Comparison of ENCODE assay signal across 12 cellular contexts in the genomic region with DNA sequence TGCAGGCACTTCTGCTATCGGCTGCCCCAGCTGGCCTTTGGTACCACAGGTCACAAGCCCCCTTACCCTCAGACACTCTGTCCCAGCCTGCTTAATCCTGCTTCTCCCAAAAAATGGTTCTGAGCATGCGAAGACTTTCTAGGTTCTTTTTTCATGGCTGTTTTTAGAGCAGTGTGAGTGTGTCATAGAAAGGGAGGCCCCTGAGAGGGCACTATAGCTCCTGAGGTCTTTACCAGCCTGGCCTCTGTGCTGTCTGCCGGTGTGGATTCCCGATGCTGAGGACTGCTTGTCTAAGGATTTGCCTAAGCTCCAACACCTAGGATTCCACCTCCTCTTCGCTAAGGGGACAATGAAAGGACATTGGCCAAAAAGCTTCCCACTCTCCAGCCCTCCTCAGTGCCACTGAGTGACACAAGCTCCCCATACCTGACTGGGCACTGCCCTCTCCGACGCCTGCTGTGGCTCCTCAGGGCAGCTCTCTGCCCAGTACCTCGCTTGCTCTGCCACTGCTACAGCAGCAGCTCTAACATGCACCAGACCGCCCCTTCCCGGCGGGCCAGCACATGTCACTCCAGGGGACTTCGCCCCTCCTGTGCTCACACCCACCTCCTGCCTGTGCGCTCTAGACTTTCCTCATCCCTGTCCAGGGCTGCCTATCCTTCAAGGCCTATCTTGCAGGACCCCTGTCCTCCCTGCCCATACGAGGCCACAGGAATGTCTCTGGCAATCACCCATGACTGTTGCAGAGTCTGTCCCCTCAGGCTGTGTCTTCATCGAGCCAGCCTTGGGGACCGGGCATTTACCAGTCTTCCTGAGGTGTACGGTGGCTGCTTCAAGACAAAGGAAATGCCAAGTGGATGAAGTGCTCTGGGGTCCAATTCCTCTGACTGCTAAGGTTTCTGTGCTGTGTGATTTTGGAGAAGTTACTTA. TPM values are rescaled to one million over a fixed set of nuclear protein-coding genes. Genes with fewer than 3 reads are reported as not detected.
A peak's percentile ranks its signal among the peaks of the same experiment; 100 is the strongest.
DNase-seq lines count a peak whose midpoint lies in the region; ATAC-seq and TF ChIP-seq lines count a peak whose summit lies in the region.
"Had no signal": no experiment of that assay in that cellular context is flagged by ENCODE, and none has a peak within 500 bp of the region (broad histone marks: within the 10 kb centered on the region; RNA-seq: fewer than 3 reads in every experiment).

No MANE protein-coding gene starts in this region.

- TF ChIP-seq CTCF in right atrium auricular region (IDR thresholded peaks at IDR 0.05) (no peak), foreskin keratinocyte (conservative IDR thresholded peaks at IDR 0.05) (no peak), prostate gland (IDR thresholded peaks at IDR 0.05) (no peak)

- no peak overlapping the region for H3K4me3 ChIP-seq in right atrium auricular region
- no peak overlapping the region for H3K4me3 ChIP-seq in prostate gland
- H3K4me3 ChIP-seq: GM23248 had no signal

- intact Hi-C loops in left ventricle myocardium superior (cut with micrococcal nuclease), result no loop called here
- intact Hi-C loops in prostate gland (cut with DNase I), result no loop called here

- H3K36me3 ChIP-seq in right atrium auricular region (peaks cover 19% of the 10 kb centered on the region), prostate gland (no peaks in the 10 kb centered on the region)

- H3K9me3 ChIP-seq in right atrium auricular region, result no peaks in the 10 kb centered on the region
- no peaks in the 10 kb centered on the region for H3K9me3 ChIP-seq in prostate gland
- H3K9me3 ChIP-seq: BE2C had no signal

- WGBS in prostate gland, result 61% methylated on average over 17 of the region's 17 CpGs

- H3K27me3 ChIP-seq in right atrium auricular region (no peaks in the 10 kb centered on the region), foreskin keratinocyte (no peaks in the 10 kb centered on the region), prostate gland (replicated peaks; ENCODE audit: insufficient read depth) (no peaks in the 10 kb centered on the region)
- H3K27me3 ChIP-seq: BE2C had no signal

- H3K4me1 ChIP-seq in right atrium auricular region, result peaks cover 0 to 66% of the 10 kb centered on the region in 2 donors
- peaks cover 27% of the 10 kb centered on the region for H3K4me1 ChIP-seq in foreskin keratinocyte
- no peaks in the 10 kb centered on the region for H3K4me1 ChIP-seq in prostate gland (replicated peaks)
- H3K4me1 ChIP-seq: BE2C had no signal

- H3K27ac ChIP-seq in right atrium auricular region (no peak overlapping the region), foreskin keratinocyte (no peak overlapping the region), prostate gland (no peak overlapping the region)

- no peak for DNase-seq in left ventricle myocardium superior
- DNase-seq in right atrium auricular region (ENCODE audit: low spot score), result no peak
- peak; percentile 85 for DNase-seq in RPMI7951 (ENCODE audit: low read depth)
- DNase-seq in foreskin keratinocyte, result peak in 1 of 2 donors; percentile 27
- no peak for DNase-seq in NCI-H524 (lab: John Stamatoyannopoulos, UW)
- no peak for DNase-seq in prostate gland (ENCODE audit: low spot score)
- no peak for DNase-seq in NCI-H1436 treated with DMSO at 0.1 percent for 48 hours (lab: John Stamatoyannopoulos, UW)
- DNase-seq: BE2C; effector CD4-positive, alpha-beta T cell; GM23248; SHP77 treated with DMSO at 0.1 percent for 48 hours had no signal

- ATAC-seq in left ventricle myocardium superior (peak; percentile 7), foreskin keratinocyte (peak; percentile 47), GM18858 (IDR thresholded peaks at IDR 0.05; ENCODE audit: unreplicated experiment) (no peak)

- no peak for TF ChIP-seq POLR2A in prostate gland (IDR thresholded peaks at IDR 0.05)

RNA-seq across cellular contexts. Expression of gene MACROH2A1, which starts 21.0 kb away (rescaled TPM):
- total RNA-seq in left ventricle myocardium superior (119 TPM), right atrium auricular region (100 to 1,000 TPM; 149 to 179 TPM), foreskin keratinocyte (253 and 264 TPM in 2 replicates), prostate gland (100 to 1,000 TPM; 189 to 191 TPM)
- total RNA-seq in RPMI7951 (2014; rRNA removed; shearing (Covaris generic)), result 235 and 252 TPM in 2 replicates
- polyA plus RNA-seq in foreskin keratinocyte, result 192 and 224 TPM in 2 replicates
